Comparison of ENCODE assay signal across 1 cellular context in the genomic region with DNA sequence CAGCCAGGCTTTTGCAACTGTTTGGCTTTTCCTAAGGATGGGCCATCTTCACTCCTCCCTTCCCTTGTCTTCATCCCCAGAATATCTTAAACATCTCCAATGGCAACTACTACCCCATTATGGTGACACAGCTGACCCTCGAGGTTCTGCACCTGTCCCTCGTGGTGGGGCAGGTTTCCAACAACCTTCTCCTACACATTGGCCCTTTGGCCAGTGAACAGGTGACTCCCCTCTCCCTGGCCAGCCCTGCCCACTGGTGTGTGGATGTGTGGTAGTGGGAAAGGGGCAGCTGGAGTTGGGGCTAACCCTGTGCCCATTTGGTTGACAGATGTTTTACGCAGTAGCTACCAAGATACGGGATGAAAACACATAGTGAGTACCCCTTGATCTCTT.
TF ChIP-seq lines count a peak whose summit lies in the region.

No MANE protein-coding gene starts in this region.

TF ChIP-seq in HepG2, 621 proteins besides CTCF, POLR2A, EP300 and RAD21 (continued from another document and continues in another):
- TF ChIP-seq, protein P1, sequence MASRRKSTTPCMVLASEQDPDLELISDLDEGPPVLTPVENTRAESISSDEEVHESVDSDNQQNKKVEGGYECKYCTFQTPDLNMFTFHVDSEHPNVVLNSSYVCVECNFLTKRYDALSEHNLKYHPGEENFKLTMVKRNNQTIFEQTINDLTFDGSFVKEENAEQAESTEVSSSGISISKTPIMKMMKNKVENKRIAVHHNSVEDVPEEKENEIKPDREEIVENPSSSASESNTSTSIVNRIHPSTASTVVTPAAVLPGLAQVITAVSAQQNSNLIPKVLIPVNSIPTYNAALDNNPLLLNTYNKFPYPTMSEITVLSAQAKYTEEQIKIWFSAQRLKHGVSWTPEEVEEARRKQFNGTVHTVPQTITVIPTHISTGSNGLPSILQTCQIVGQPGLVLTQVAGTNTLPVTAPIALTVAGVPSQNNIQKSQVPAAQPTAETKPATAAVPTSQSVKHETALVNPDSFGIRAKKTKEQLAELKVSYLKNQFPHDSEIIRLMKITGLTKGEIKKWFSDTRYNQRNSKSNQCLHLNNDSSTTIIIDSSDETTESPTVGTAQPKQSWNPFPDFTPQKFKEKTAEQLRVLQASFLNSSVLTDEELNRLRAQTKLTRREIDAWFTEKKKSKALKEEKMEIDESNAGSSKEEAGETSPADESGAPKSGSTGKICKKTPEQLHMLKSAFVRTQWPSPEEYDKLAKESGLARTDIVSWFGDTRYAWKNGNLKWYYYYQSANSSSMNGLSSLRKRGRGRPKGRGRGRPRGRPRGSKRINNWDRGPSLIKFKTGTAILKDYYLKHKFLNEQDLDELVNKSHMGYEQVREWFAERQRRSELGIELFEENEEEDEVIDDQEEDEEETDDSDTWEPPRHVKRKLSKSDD (CRISPR knock-in tag; IDR thresholded peaks at IDR 0.05; ENCODE audit: low read depth): no peak
- TF ChIP-seq, protein P2, sequence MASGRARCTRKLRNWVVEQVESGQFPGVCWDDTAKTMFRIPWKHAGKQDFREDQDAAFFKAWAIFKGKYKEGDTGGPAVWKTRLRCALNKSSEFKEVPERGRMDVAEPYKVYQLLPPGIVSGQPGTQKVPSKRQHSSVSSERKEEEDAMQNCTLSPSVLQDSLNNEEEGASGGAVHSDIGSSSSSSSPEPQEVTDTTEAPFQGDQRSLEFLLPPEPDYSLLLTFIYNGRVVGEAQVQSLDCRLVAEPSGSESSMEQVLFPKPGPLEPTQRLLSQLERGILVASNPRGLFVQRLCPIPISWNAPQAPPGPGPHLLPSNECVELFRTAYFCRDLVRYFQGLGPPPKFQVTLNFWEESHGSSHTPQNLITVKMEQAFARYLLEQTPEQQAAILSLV (CRISPR knock-in tag; IDR thresholded peaks at IDR 0.05; ENCODE audit: borderline replicate concordance): no peak
- no peak for TF ChIP-seq ZNF256 (CRISPR knock-in tag; conservative IDR thresholded peaks at IDR 0.05)
- TF ChIP-seq CEBPG (CRISPR knock-in tag; IDR thresholded peaks at IDR 0.05): no peak
- 0 out of 2 replicates have a peak, but pooled peaks have one; percentile 71 for TF ChIP-seq ZNF468 (CRISPR knock-in tag; IDR thresholded peaks at IDR 0.05)
- no peak for TF ChIP-seq HDAC1 (CRISPR knock-in tag; IDR thresholded peaks at IDR 0.05)
- TF ChIP-seq KMT2B (CRISPR knock-in tag; IDR thresholded peaks at IDR 0.05): 0 out of 2 replicates have a peak, but pooled peaks have one; percentile 3
- no peak; the same call in 1 of the 2 replicates for TF ChIP-seq CCDC6 (CRISPR knock-in tag; IDR thresholded peaks at IDR 0.05)
- TF ChIP-seq ZNF12 (CRISPR knock-in tag; IDR thresholded peaks at IDR 0.05): no peak
- TF ChIP-seq, protein P3, sequence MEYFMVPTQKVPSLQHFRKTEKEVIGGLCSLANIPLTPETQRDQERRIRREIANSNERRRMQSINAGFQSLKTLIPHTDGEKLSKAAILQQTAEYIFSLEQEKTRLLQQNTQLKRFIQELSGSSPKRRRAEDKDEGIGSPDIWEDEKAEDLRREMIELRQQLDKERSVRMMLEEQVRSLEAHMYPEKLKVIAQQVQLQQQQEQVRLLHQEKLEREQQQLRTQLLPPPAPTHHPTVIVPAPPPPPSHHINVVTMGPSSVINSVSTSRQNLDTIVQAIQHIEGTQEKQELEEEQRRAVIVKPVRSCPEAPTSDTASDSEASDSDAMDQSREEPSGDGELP (IDR thresholded peaks at IDR 0.05; ENCODE audit: borderline replicate concordance, low read depth): no peak
- TF ChIP-seq PRPF4 (IDR thresholded peaks at IDR 0.05; ENCODE audit: low read depth, low read length, poor library complexity, severe bottlenecking): no peak
- 0 out of 2 replicates have a peak, but pooled peaks have one; percentile 11 for TF ChIP-seq ZNF768 (CRISPR knock-in tag; IDR thresholded peaks at IDR 0.05)
- TF ChIP-seq CHD4 (IDR thresholded peaks at IDR 0.05; ENCODE audit: borderline replicate concordance, low read length): 0 out of 2 replicates have a peak, but pooled peaks have one; percentile 26
- no peak for TF ChIP-seq ZNF672 (CRISPR knock-in tag; IDR thresholded peaks at IDR 0.05)
- TF ChIP-seq, protein P4, sequence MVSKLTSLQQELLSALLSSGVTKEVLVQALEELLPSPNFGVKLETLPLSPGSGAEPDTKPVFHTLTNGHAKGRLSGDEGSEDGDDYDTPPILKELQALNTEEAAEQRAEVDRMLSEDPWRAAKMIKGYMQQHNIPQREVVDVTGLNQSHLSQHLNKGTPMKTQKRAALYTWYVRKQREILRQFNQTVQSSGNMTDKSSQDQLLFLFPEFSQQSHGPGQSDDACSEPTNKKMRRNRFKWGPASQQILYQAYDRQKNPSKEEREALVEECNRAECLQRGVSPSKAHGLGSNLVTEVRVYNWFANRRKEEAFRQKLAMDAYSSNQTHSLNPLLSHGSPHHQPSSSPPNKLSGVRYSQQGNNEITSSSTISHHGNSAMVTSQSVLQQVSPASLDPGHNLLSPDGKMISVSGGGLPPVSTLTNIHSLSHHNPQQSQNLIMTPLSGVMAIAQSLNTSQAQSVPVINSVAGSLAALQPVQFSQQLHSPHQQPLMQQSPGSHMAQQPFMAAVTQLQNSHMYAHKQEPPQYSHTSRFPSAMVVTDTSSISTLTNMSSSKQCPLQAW (CRISPR knock-in tag; IDR thresholded peaks at IDR 0.05): no peak
- TF ChIP-seq ZKSCAN1 (IDR thresholded peaks at IDR 0.05; ENCODE audit: low read length): no peak
- no peak for TF ChIP-seq CBX2 (IDR thresholded peaks at IDR 0.05; ENCODE audit: low read depth, low read length)
- TF ChIP-seq CBX2 (CRISPR knock-in tag; IDR thresholded peaks at IDR 0.05; ENCODE audit: low read depth): no peak
- no peak for TF ChIP-seq SALL2 (CRISPR knock-in tag; IDR thresholded peaks at IDR 0.05)
- no peak for TF ChIP-seq WIZ (CRISPR knock-in tag; IDR thresholded peaks at IDR 0.05)
- TF ChIP-seq NONO (IDR thresholded peaks at IDR 0.05): no peak
- TF ChIP-seq NONO (CRISPR knock-in tag; conservative IDR thresholded peaks at IDR 0.05): 0 out of 2 replicates have a peak, but pooled peaks have one; percentile 5
- TF ChIP-seq NBN (conservative IDR thresholded peaks at IDR 0.05): no peak
- TF ChIP-seq SETDB1 (CRISPR knock-in tag; IDR thresholded peaks at IDR 0.05; ENCODE audit: borderline replicate concordance): no peak
- TF ChIP-seq ZFP90 (CRISPR knock-in tag; IDR thresholded peaks at IDR 0.05; ENCODE audit: borderline replicate concordance): no peak
- TF ChIP-seq FOXA3 (CRISPR knock-in tag; IDR thresholded peaks at IDR 0.05): no peak
- TF ChIP-seq, protein P5, sequence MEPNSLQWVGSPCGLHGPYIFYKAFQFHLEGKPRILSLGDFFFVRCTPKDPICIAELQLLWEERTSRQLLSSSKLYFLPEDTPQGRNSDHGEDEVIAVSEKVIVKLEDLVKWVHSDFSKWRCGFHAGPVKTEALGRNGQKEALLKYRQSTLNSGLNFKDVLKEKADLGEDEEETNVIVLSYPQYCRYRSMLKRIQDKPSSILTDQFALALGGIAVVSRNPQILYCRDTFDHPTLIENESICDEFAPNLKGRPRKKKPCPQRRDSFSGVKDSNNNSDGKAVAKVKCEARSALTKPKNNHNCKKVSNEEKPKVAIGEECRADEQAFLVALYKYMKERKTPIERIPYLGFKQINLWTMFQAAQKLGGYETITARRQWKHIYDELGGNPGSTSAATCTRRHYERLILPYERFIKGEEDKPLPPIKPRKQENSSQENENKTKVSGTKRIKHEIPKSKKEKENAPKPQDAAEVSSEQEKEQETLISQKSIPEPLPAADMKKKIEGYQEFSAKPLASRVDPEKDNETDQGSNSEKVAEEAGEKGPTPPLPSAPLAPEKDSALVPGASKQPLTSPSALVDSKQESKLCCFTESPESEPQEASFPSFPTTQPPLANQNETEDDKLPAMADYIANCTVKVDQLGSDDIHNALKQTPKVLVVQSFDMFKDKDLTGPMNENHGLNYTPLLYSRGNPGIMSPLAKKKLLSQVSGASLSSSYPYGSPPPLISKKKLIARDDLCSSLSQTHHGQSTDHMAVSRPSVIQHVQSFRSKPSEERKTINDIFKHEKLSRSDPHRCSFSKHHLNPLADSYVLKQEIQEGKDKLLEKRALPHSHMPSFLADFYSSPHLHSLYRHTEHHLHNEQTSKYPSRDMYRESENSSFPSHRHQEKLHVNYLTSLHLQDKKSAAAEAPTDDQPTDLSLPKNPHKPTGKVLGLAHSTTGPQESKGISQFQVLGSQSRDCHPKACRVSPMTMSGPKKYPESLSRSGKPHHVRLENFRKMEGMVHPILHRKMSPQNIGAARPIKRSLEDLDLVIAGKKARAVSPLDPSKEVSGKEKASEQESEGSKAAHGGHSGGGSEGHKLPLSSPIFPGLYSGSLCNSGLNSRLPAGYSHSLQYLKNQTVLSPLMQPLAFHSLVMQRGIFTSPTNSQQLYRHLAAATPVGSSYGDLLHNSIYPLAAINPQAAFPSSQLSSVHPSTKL (CRISPR knock-in tag; IDR thresholded peaks at IDR 0.05): no peak
- no peak for TF ChIP-seq ARID2 (CRISPR knock-in tag; IDR thresholded peaks at IDR 0.05; ENCODE audit: borderline replicate concordance)
- TF ChIP-seq ZFP36L1 (CRISPR knock-in tag; IDR thresholded peaks at IDR 0.05): peak; percentile 14; the same call in 1 of the 2 replicates
- TF ChIP-seq MAFG (CRISPR knock-in tag; IDR thresholded peaks at IDR 0.05): no peak
- no peak for TF ChIP-seq ZNF484 (CRISPR knock-in tag; IDR thresholded peaks at IDR 0.05; ENCODE audit: borderline replicate concordance, low read depth)
- TF ChIP-seq, protein P6, sequence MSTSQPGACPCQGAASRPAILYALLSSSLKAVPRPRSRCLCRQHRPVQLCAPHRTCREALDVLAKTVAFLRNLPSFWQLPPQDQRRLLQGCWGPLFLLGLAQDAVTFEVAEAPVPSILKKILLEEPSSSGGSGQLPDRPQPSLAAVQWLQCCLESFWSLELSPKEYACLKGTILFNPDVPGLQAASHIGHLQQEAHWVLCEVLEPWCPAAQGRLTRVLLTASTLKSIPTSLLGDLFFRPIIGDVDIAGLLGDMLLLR (CRISPR knock-in tag; IDR thresholded peaks at IDR 0.05): peak; percentile 57; the same call in 1 of the 2 replicates
- no peak for TF ChIP-seq ZNF567 (CRISPR knock-in tag; IDR thresholded peaks at IDR 0.05; ENCODE audit: borderline replicate concordance)
- TF ChIP-seq ZSCAN25 (CRISPR knock-in tag; IDR thresholded peaks at IDR 0.05): no peak
- no peak for TF ChIP-seq KLF11 (CRISPR knock-in tag; IDR thresholded peaks at IDR 0.05)
- TF ChIP-seq ZMYM4 (CRISPR knock-in tag; IDR thresholded peaks at IDR 0.05): no peak
- no peak for TF ChIP-seq NCOA1 (CRISPR knock-in tag; IDR thresholded peaks at IDR 0.05)
- TF ChIP-seq HNRNPL (IDR thresholded peaks at IDR 0.05; ENCODE audit: low read depth, low read length): 0 out of 2 replicates have a peak, but pooled peaks have one; percentile 20
- TF ChIP-seq RFX5 (IDR thresholded peaks at IDR 0.05; ENCODE audit: low read depth, low read length): no peak
- no peak for TF ChIP-seq ZNF251 (CRISPR knock-in tag; IDR thresholded peaks at IDR 0.05)
- TF ChIP-seq TBL1XR1 (IDR thresholded peaks at IDR 0.05; ENCODE audit: borderline replicate concordance, low read length, partially characterized antibody): no peak
- peak; percentile 30 for TF ChIP-seq ZC3H13 (CRISPR knock-in tag; IDR thresholded peaks at IDR 0.05)
- TF ChIP-seq, protein P7, sequence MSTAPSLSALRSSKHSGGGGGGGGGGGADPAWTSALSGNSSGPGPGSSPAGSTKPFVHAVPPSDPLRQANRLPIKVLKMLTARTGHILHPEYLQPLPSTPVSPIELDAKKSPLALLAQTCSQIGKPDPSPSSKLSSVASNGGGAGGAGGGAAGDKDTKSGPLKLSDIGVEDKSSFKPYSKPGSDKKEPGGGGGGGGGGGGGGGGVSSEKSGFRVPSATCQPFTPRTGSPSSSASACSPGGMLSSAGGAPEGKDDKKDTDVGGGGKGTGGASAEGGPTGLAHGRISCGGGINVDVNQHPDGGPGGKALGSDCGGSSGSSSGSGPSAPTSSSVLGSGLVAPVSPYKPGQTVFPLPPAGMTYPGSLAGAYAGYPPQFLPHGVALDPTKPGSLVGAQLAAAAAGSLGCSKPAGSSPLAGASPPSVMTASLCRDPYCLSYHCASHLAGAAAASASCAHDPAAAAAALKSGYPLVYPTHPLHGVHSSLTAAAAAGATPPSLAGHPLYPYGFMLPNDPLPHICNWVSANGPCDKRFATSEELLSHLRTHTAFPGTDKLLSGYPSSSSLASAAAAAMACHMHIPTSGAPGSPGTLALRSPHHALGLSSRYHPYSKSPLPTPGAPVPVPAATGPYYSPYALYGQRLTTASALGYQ (CRISPR knock-in tag; IDR thresholded peaks at IDR 0.05): no peak
- no peak; the same call in 1 of the 2 replicates for TF ChIP-seq ZNF572 (CRISPR knock-in tag; IDR thresholded peaks at IDR 0.05)
- TF ChIP-seq ZNF678 (CRISPR knock-in tag; IDR thresholded peaks at IDR 0.05): no peak
- TF ChIP-seq, protein P8, sequence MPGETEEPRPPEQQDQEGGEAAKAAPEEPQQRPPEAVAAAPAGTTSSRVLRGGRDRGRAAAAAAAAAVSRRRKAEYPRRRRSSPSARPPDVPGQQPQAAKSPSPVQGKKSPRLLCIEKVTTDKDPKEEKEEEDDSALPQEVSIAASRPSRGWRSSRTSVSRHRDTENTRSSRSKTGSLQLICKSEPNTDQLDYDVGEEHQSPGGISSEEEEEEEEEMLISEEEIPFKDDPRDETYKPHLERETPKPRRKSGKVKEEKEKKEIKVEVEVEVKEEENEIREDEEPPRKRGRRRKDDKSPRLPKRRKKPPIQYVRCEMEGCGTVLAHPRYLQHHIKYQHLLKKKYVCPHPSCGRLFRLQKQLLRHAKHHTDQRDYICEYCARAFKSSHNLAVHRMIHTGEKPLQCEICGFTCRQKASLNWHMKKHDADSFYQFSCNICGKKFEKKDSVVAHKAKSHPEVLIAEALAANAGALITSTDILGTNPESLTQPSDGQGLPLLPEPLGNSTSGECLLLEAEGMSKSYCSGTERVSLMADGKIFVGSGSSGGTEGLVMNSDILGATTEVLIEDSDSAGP (CRISPR knock-in tag; IDR thresholded peaks at IDR 0.05; ENCODE audit: borderline replicate concordance): peak; percentile 79; the same call in 1 of the 2 replicates
- TF ChIP-seq, protein P9, sequence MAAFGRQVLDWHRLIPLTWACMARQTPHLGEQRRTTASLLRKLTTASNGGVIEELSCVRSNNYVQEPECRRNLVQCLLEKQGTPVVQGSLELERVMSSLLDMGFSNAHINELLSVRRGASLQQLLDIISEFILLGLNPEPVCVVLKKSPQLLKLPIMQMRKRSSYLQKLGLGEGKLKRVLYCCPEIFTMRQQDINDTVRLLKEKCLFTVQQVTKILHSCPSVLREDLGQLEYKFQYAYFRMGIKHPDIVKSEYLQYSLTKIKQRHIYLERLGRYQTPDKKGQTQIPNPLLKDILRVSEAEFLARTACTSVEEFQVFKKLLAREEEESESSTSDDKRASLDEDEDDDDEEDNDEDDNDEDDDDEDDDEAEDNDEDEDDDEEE (CRISPR knock-in tag; IDR thresholded peaks at IDR 0.05): 0 out of 2 replicates have a peak, but pooled peaks have one; percentile 4
- no peak for TF ChIP-seq NFYB (CRISPR knock-in tag; IDR thresholded peaks at IDR 0.05)
